15 cellular contexts compared by ENCODE assay signal in the genomic region with DNA sequence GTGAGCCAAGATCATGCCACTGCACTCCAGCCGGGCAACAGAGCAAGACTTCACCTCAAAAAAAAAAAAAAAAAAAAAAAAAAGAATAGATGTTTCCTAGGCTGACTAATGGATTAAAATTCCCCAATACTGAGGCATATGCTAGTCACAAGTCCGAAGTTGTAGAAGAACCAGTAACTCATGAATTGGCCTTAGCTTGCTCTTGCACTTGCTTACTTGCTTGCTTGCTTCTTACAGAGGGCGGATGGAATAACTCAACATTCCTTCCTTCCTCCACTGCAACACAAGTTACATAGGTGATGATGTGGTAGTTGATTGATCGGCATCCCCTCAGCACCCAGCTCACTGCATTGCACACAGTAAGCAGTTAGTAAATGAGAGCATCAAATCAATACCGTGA. TPM values are rescaled to one million over a fixed set of nuclear protein-coding genes. Genes with fewer than 3 reads are reported as not detected.
DNase-seq lines count a peak whose midpoint lies in the region; ATAC-seq, FAIRE-seq and TF ChIP-seq lines count a peak whose summit lies in the region.
"Had no signal": no experiment of that assay in that cellular context is flagged by ENCODE, and none has a peak within 500 bp of the region (broad histone marks: within the 10 kb centered on the region; RNA-seq: fewer than 3 reads in every experiment).

No MANE protein-coding gene starts in this region.

- intact Hi-C loops in prostate gland (cut with DNase I) = no loop called here

- H3K36me3 Mint-ChIP-seq in osteocyte (ENCODE audit: unreplicated experiment) = no peaks in the 10 kb centered on the region

- DNase-seq in AG20443 (ENCODE audit: low spot score) (peak; percentile 48), cerebellar cortex (ENCODE audit: low spot score) (peak; percentile 41), keratinocyte (ENCODE audit: low read depth, low spot score) (peak; percentile 53), NCI-H1092 treated with DMSO at 0.1 percent for 48 hours (lab: John Stamatoyannopoulos, UW) (no peak), prostate gland (ENCODE audit: low spot score) (no peak), osteocyte (ENCODE audit: extremely low spot score, unreplicated experiment) (no peak)
- DNase-seq: activated CD4-positive, alpha-beta T cell treated with anti-CD3 and anti-CD28 coated beads, Interleukin-2, amount 10 ng/mL, durations not matched to agents 7 days and 5 days; activated CD8-positive, alpha-beta memory T cell treated with anti-CD3 and anti-CD28 coated beads, Interleukin-2, amount 50 U/mL, for 4 hours; DND-41; retina had no signal

- H3K27ac Mint-ChIP-seq in osteocyte (ENCODE audit: unreplicated experiment) = no peak overlapping the region
- H3K27ac Mint-ChIP-seq: activated CD4-positive, alpha-beta T cell treated with anti-CD3 and anti-CD28 coated beads, Interleukin-2, amount 10 ng/mL, durations not matched to agents 7 days and 5 days had no signal

- no peaks in the 10 kb centered on the region for H3K9me3 ChIP-seq in Loucy (ENCODE audit: insufficient read depth, low read depth, low read length)
- no peaks in the 10 kb centered on the region for H3K9me3 ChIP-seq in keratinocyte (ENCODE audit: control insufficient read depth, low read depth, low read length)
- H3K9me3 ChIP-seq in prostate gland = no peaks in the 10 kb centered on the region
- H3K9me3 ChIP-seq: suprapubic skin had no signal

- H3K4me2 ChIP-seq in Loucy (ENCODE audit: low read depth, low read length, poor library complexity, severe bottlenecking) (no peak overlapping the region), keratinocyte (ENCODE audit: control insufficient read depth, extremely low read depth, insufficient read depth, low read depth, low read length) (peak overlapping the region; percentile 66)

- H3K36me3 ChIP-seq in Loucy (ENCODE audit: insufficient read depth, low read length) = no peaks in the 10 kb centered on the region
- peaks cover 6 to 9% of the 10 kb centered on the region in 2 experiments for H3K36me3 ChIP-seq in keratinocyte (ENCODE audit: control insufficient read depth in 2 of 2, extremely low read depth in 1 of 2, insufficient read depth in 2 of 2, low read length in 2 of 2)
- H3K36me3 ChIP-seq in prostate gland = no peaks in the 10 kb centered on the region

- 88% methylated on average over 5 of the region's 5 CpGs for WGBS in prostate gland

- no peaks in the 10 kb centered on the region for H3K9me1 ChIP-seq in keratinocyte (ENCODE audit: control insufficient read depth, extremely low read depth, insufficient read depth, low read length)

- H3K27me3 ChIP-seq in Loucy (ENCODE audit: insufficient read depth, low read length, poor library complexity, severe bottlenecking) = no peaks in the 10 kb centered on the region
- H3K27me3 ChIP-seq in keratinocyte (ENCODE audit: control insufficient read depth, extremely low read depth, insufficient read depth, low read length) = no peaks in the 10 kb centered on the region
- H3K27me3 ChIP-seq in prostate gland (replicated peaks; ENCODE audit: insufficient read depth) = no peaks in the 10 kb centered on the region
- H3K27me3 ChIP-seq: suprapubic skin had no signal

- FAIRE-seq in keratinocyte (lab: Jason Lieb, UNC) = no peak

- peaks cover 18% of the 10 kb centered on the region for H3K79me2 ChIP-seq in Loucy (ENCODE audit: insufficient read depth, low read length)
- H3K79me2 ChIP-seq in keratinocyte (ENCODE audit: control insufficient read depth, insufficient read depth, low read length) = peaks cover 13% of the 10 kb centered on the region

- H3K4me3 Mint-ChIP-seq in osteocyte (ENCODE audit: unreplicated experiment) = no peak overlapping the region
- H3K4me3 Mint-ChIP-seq: activated CD4-positive, alpha-beta T cell treated with anti-CD3 and anti-CD28 coated beads, Interleukin-2, amount 10 ng/mL, durations not matched to agents 7 days and 5 days had no signal

- H3K9ac ChIP-seq in Loucy (ENCODE audit: low read depth, low read length, poor library complexity, severe bottlenecking) (no peak overlapping the region), keratinocyte (ENCODE audit: control insufficient read depth, extremely low read depth, insufficient read depth, low read length) (no peak overlapping the region)

- H4K20me1 ChIP-seq in Loucy (ENCODE audit: insufficient read depth, low read length, poor library complexity, severe bottlenecking) = no peaks in the 10 kb centered on the region
- no peaks in the 10 kb centered on the region for H4K20me1 ChIP-seq in keratinocyte (ENCODE audit: control insufficient read depth, extremely low read depth, insufficient read depth, low read length)

- H2AFZ ChIP-seq in Loucy (ENCODE audit: low read length) (0 out of 2 replicates have a peak overlapping the region, but pooled peaks have one; percentile 26), keratinocyte (ENCODE audit: control insufficient read depth, low read length) (no peak overlapping the region)

- dilution Hi-C loops in keratinocyte (cut with MboI; ENCODE audit: extremely low pct_ligation_motif_present, low sequenced_read_pairs) = no loop called here

- H3K4me1 ChIP-seq in Loucy (ENCODE audit: insufficient read depth, low read length, poor library complexity, severe bottlenecking) (peaks cover 10% of the 10 kb centered on the region), keratinocyte (ENCODE audit: control insufficient read depth, extremely low read depth, insufficient read depth, low read length) (peaks cover 20% of the 10 kb centered on the region), prostate gland (replicated peaks) (peaks cover 4% of the 10 kb centered on the region)

- no peak overlapping the region for H3K4me3 ChIP-seq in Loucy (ENCODE audit: low read length, poor library complexity, severe bottlenecking)
- no peak overlapping the region for H3K4me3 ChIP-seq in keratinocyte (ENCODE audit: control insufficient read depth in 2 of 3, extremely low read depth in 1 of 3, insufficient read depth in 2 of 3, low read depth in 1 of 3, low read length in 3 of 3)
- no peak overlapping the region for H3K4me3 ChIP-seq in prostate gland
- H3K4me3 ChIP-seq: suprapubic skin had no signal

- peaks cover 11% of the 10 kb centered on the region for H3K4me1 Mint-ChIP-seq in osteocyte (ENCODE audit: unreplicated experiment)

- H3K9me3 Mint-ChIP-seq in osteocyte (ENCODE audit: unreplicated experiment) = no peaks in the 10 kb centered on the region
- H3K9me3 Mint-ChIP-seq: activated CD4-positive, alpha-beta T cell treated with anti-CD3 and anti-CD28 coated beads, Interleukin-2, amount 10 ng/mL, durations not matched to agents 7 days and 5 days had no signal

- no peaks in the 10 kb centered on the region for H3K9me2 ChIP-seq in Loucy (replicated peaks; ENCODE audit: low read depth, low read length)

- H3K27me3 Mint-ChIP-seq in osteocyte (ENCODE audit: unreplicated experiment) = no peaks in the 10 kb centered on the region

- no peak for TF ChIP-seq POLR2A in prostate gland (IDR thresholded peaks at IDR 0.05)

- no peaks in the 10 kb centered on the region for H3F3A ChIP-seq in Loucy (ENCODE audit: low read depth)

- TF ChIP-seq CTCF in Loucy (conservative IDR thresholded peaks at IDR 0.05; ENCODE audit: low read length) (no peak), keratinocyte (optimal IDR thresholded peaks at IDR 0.05 in 1 of 3, IDR thresholded peaks at IDR 0.05 in 1 of 3, conservative IDR thresholded peaks at IDR 0.05 in 1 of 3; ENCODE audit: extremely low read depth in 1 of 3, insufficient read depth in 2 of 3, low read length in 3 of 3) (no peak), prostate gland (IDR thresholded peaks at IDR 0.05) (no peak), osteocyte (IDR thresholded peaks at IDR 0.05) (no peak)

- no peak for ATAC-seq in HG02970 (IDR thresholded peaks at IDR 0.05; ENCODE audit: low FRiP score, unreplicated experiment)

- H3K27ac ChIP-seq in keratinocyte (ENCODE audit: control insufficient read depth, insufficient read depth, low read length) = peak overlapping the region; percentile 72
- H3K27ac ChIP-seq in prostate gland = no peak overlapping the region
- H3K27ac ChIP-seq: suprapubic skin had no signal

RNA-seq across cellular contexts. Expression of a gene that starts 2.8 kb away (rescaled TPM):
- 26.6 to 37.5 TPM (median 28.4 TPM) in 3 replicates for polyA plus RNA-seq in keratinocyte
- polyA plus RNA-seq in keratinocyte (2011; ENCODE audit: low read depth) = 34.6 TPM
- 13.8 and 20.0 TPM in 2 replicates for polyA plus RNA-seq in keratinocyte (2011; cell fraction: cytosol; rRNA removed)
- polyA plus RNA-seq in keratinocyte (2011; cell fraction: nucleus; rRNA removed) = 48.9 and 49.0 TPM in 2 replicates
- polyA plus RNA-seq in keratinocyte (2012; ENCODE audit: low replicate concordance) = 24.2 and 26.7 TPM in 2 replicates
- polyA minus RNA-seq in keratinocyte = 26.9 to 60.2 TPM (median 37.6 TPM) in 3 replicates
- 11.1 TPM for polyA minus RNA-seq in keratinocyte (2011; cell fraction: cytosol; rRNA and poly(A)+ RNA removed)
- 26.5 and 35.8 TPM in 2 replicates for polyA minus RNA-seq in keratinocyte (2011; cell fraction: nucleus; rRNA and poly(A)+ RNA removed)
- total RNA-seq in prostate gland (10 to 100 TPM; 17.4 to 30.2 TPM), osteocyte (18.8 and 23.2 TPM in 2 replicates)

RNA-seq across cellular contexts. Expression of a gene that starts 23.5 kb away (rescaled TPM):
- 23.6 to 63.8 TPM (median 26.3 TPM) in 3 replicates for polyA plus RNA-seq in keratinocyte
- polyA plus RNA-seq in keratinocyte (2011; ENCODE audit: low read depth) = 36.6 TPM
- polyA plus RNA-seq in keratinocyte (2011; cell fraction: cytosol; rRNA removed) = 20.3 and 27.6 TPM in 2 replicates
- 116 and 156 TPM in 2 replicates for polyA plus RNA-seq in keratinocyte (2011; cell fraction: nucleus; rRNA removed)
- polyA plus RNA-seq in keratinocyte (2012; ENCODE audit: low replicate concordance) = 70.1 and 304 TPM in 2 replicates
- 28.0 to 109 TPM (median 28.7 TPM) in 3 replicates for polyA minus RNA-seq in keratinocyte
- 24.2 TPM for polyA minus RNA-seq in keratinocyte (2011; cell fraction: cytosol; rRNA and poly(A)+ RNA removed)
- 82.8 and 93.0 TPM in 2 replicates for polyA minus RNA-seq in keratinocyte (2011; cell fraction: nucleus; rRNA and poly(A)+ RNA removed)
- total RNA-seq in prostate gland = 10 to 100 TPM in 1 of 2 donors, 1 to 10 TPM in 1; 4.7 to 12.3 TPM
- total RNA-seq in osteocyte = 17.4 and 19.8 TPM in 2 replicates

RNA-seq across cellular contexts. Expression of a gene that starts 31.1 kb away (rescaled TPM):
- 0.12 to 0.13 TPM in 2 of 3 replicates, not detected in the other for polyA plus RNA-seq in keratinocyte
- polyA plus RNA-seq in keratinocyte (2011; ENCODE audit: low read depth) = 1.0 TPM
- polyA plus RNA-seq in keratinocyte (2011; cell fraction: cytosol; rRNA removed) = not detected in 2 replicates
- 0.29 TPM in 1 of 2 replicates, not detected in the other for polyA plus RNA-seq in keratinocyte (2011; cell fraction: nucleus; rRNA removed)
- polyA plus RNA-seq in keratinocyte (2012; ENCODE audit: low replicate concordance) = not detected in 2 replicates
- not detected in 3 replicates for polyA minus RNA-seq in keratinocyte
- not detected for polyA minus RNA-seq in keratinocyte (2011; cell fraction: cytosol; rRNA and poly(A)+ RNA removed)
- not detected in 2 replicates for polyA minus RNA-seq in keratinocyte (2011; cell fraction: nucleus; rRNA and poly(A)+ RNA removed)
- total RNA-seq in prostate gland (not detected), osteocyte (not detected in 2 replicates)
- total RNA-seq: dermis blood vessel endothelial cell, epithelial cell of proximal tubule, suprapubic skin had no signal

Comparison
In these comparisons a context has a peak if more than half of its experiments do, and no peak if none do; other contexts are left out.
1. DNase-seq: peak in AG20443 (single experiment), cerebellar cortex (single experiment) and keratinocyte (single experiment); none in NCI-H1092 treated with DMSO at 0.1 percent for 48 hours (single experiment), prostate gland (single experiment) and osteocyte (single experiment).